Comparison of ENCODE assay signal across 11 cellular contexts in genomic region chr2:30373881-30374302, GRCh38.
DNase-seq lines count a peak whose midpoint lies in the region; ATAC-seq and TF ChIP-seq lines count a peak whose summit lies in the region.
"Had no signal": no experiment of that assay in that cellular context is flagged by ENCODE, and none has a peak within 500 bp of the region (broad histone marks: within the 10 kb centered on the region; RNA-seq: fewer than 3 reads in every experiment).

No MANE protein-coding gene starts in this region.

- TF ChIP-seq POLR2A in tibial nerve (IDR thresholded peaks at IDR 0.05) = no peak

- TF ChIP-seq CTCF in chondrocyte (IDR thresholded peaks at IDR 0.05) = peak; percentile 29
- TF ChIP-seq CTCF in osteoblast (IDR thresholded peaks at IDR 0.05; ENCODE audit: extremely low read depth, low read depth, low read length) = no peak
- no peak for TF ChIP-seq CTCF in GM20000 (IDR thresholded peaks at IDR 0.05; ENCODE audit: extremely low read depth, missing control alignments)
- no peak for TF ChIP-seq CTCF in tibial nerve (IDR thresholded peaks at IDR 0.05)
- no peak for TF ChIP-seq CTCF in mucosa of descending colon (IDR thresholded peaks at IDR 0.05)

- no peak overlapping the region for H2AFZ ChIP-seq in osteoblast (ENCODE audit: low read length)

- TF ChIP-seq EP300 in tibial nerve (IDR thresholded peaks at IDR 0.05) = no peak

- intact Hi-C loops in activated CD4-positive, alpha-beta T cell treated with anti-CD3 and anti-CD28 coated beads for 36 hours (cut with DNase I, micrococcal nuclease) = loop anchor here in 1 of 2 experiments (5.0 kb wide), 1 partner anchor 48 kb away; no protein-coding TSS in a partner anchor
- intact Hi-C loops in mucosa of descending colon (cut with DNase I, micrococcal nuclease) = no loop called here

- DNase-seq in activated CD4-positive, alpha-beta T cell treated with anti-CD3 and anti-CD28 coated beads for 36 hours = peak; percentile 32
- no peak for DNase-seq in activated CD4-positive, alpha-beta T cell treated with anti-CD3 and anti-CD28 coated beads for 1 hour
- DNase-seq in HT1080 (ENCODE audit: low read depth) = peak; percentile 67
- DNase-seq in chondrocyte (ENCODE audit: low spot score) = no peak
- DNase-seq in osteoblast (ENCODE audit: insufficient read length, low spot score, missing footprints) = peak; percentile 93
- no peak for DNase-seq in GM20000 (ENCODE audit: low spot score)
- DNase-seq in tibial nerve (ENCODE audit: low spot score in 2 of 2) = no peak
- DNase-seq in mucosa of descending colon = no peak
- DNase-seq: 8988T, DND-41, dorsolateral prefrontal cortex had no signal

- H3K27me3 ChIP-seq in osteoblast (ENCODE audit: insufficient read depth, low read length) = no peaks in the 10 kb centered on the region
- H3K27me3 ChIP-seq in tibial nerve = no peaks in the 10 kb centered on the region
- H3K27me3 ChIP-seq: dorsolateral prefrontal cortex had no signal

- H3K36me3 Mint-ChIP-seq in activated CD4-positive, alpha-beta T cell treated with anti-CD3 and anti-CD28 coated beads for 36 hours (ENCODE audit: low read depth) = no peaks in the 10 kb centered on the region
- H3K36me3 Mint-ChIP-seq in chondrocyte (ENCODE audit: low read depth) = no peaks in the 10 kb centered on the region

- POLR2A ChIA-PET in activated CD4-positive, alpha-beta T cell treated with anti-CD3 and anti-CD28 coated beads for 36 hours (lab: Charles Lee) = interaction anchor here (0.7 to 0.9 kb wide), 2 partner anchors 49 to 209 kb away, joined by 3 read pairs; no protein-coding TSS in a partner anchor

- no peak overlapping the region for H3K4me2 ChIP-seq in osteoblast (ENCODE audit: insufficient read depth, low read length)

- WGBS in tibial nerve, 2 donors = 69 to 73% methylated on average over 9 of the region's 9 CpGs

- H3K4me3 Mint-ChIP-seq in activated CD4-positive, alpha-beta T cell treated with anti-CD3 and anti-CD28 coated beads for 36 hours = no peak overlapping the region
- no peak overlapping the region for H3K4me3 Mint-ChIP-seq in chondrocyte (ENCODE audit: unreplicated experiment)

- H3K36me3 ChIP-seq in osteoblast (ENCODE audit: insufficient read depth, low read length) (no peaks in the 10 kb centered on the region), tibial nerve (no peaks in the 10 kb centered on the region), mucosa of descending colon (ENCODE audit: low read depth) (no peaks in the 10 kb centered on the region)

- no peaks in the 10 kb centered on the region for H3K9me3 Mint-ChIP-seq in activated CD4-positive, alpha-beta T cell treated with anti-CD3 and anti-CD28 coated beads for 36 hours (ENCODE audit: low read depth)
- no peaks in the 10 kb centered on the region for H3K9me3 Mint-ChIP-seq in chondrocyte (ENCODE audit: low read depth)

- H3K27ac ChIP-seq in osteoblast (ENCODE audit: low read depth, low read length) = peak overlapping the region; percentile 86
- no peak overlapping the region for H3K27ac ChIP-seq in tibial nerve
- H3K27ac ChIP-seq: dorsolateral prefrontal cortex had no signal

- H3K27me3 Mint-ChIP-seq in activated CD4-positive, alpha-beta T cell treated with anti-CD3 and anti-CD28 coated beads for 36 hours = no peaks in the 10 kb centered on the region
- no peaks in the 10 kb centered on the region for H3K27me3 Mint-ChIP-seq in chondrocyte (ENCODE audit: low read depth)

- H3K4me3 ChIP-seq in osteoblast (ENCODE audit: insufficient read depth, low read length) (no peak overlapping the region), tibial nerve (no peak overlapping the region), mucosa of descending colon (no peak overlapping the region)
- H3K4me3 ChIP-seq: dorsolateral prefrontal cortex had no signal

- H3K9me3 ChIP-seq in osteoblast (ENCODE audit: low read depth, low read length) (no peaks in the 10 kb centered on the region), tibial nerve (no peaks in the 10 kb centered on the region), mucosa of descending colon (no peaks in the 10 kb centered on the region)

- peaks cover 39% of the 10 kb centered on the region for H3K4me1 Mint-ChIP-seq in activated CD4-positive, alpha-beta T cell treated with anti-CD3 and anti-CD28 coated beads for 36 hours
- peaks cover 32% of the 10 kb centered on the region for H3K4me1 Mint-ChIP-seq in chondrocyte (ENCODE audit: low read depth)

- no peak for ATAC-seq in activated CD4-positive, alpha-beta T cell treated with anti-CD3 and anti-CD28 coated beads for 36 hours
- no peak for ATAC-seq in mucosa of descending colon

- H4K20me1 ChIP-seq in osteoblast (ENCODE audit: insufficient read depth, low read length) = no peaks in the 10 kb centered on the region

- H3K27ac Mint-ChIP-seq in activated CD4-positive, alpha-beta T cell treated with anti-CD3 and anti-CD28 coated beads for 36 hours = peak overlapping the region; percentile 44
- H3K27ac Mint-ChIP-seq in chondrocyte (ENCODE audit: unreplicated experiment) = peak overlapping the region; percentile 79

- H3K4me1 ChIP-seq in osteoblast (ENCODE audit: insufficient read depth, low read length) = peaks cover 20% of the 10 kb centered on the region
- H3K4me1 ChIP-seq in tibial nerve = peaks cover 0 to 10% (median 0%) of the 10 kb centered on the region in 4 donors
- no peaks in the 10 kb centered on the region for H3K4me1 ChIP-seq in mucosa of descending colon (ENCODE audit: low read depth)

- CTCF ChIA-PET in activated CD4-positive, alpha-beta T cell treated with anti-CD3 and anti-CD28 coated beads for 36 hours (lab: Charles Lee) = interaction anchor here (0.8 to 2.6 kb wide), 5 partner anchors 12 to 211 kb away, joined by 3 to 12 read pairs (median 6); no protein-coding TSS in a partner anchor

- no peaks in the 10 kb centered on the region for H3K79me2 ChIP-seq in osteoblast (ENCODE audit: insufficient read depth, low read length)

Comparison
In these comparisons a context has a peak if more than half of its experiments do, and no peak if none do; other contexts are left out.
1. DNase-seq: peak in activated CD4-positive, alpha-beta T cell treated with anti-CD3 and anti-CD28 coated beads for 36 hours (single experiment), HT1080 (single experiment) and osteoblast (single experiment); none in activated CD4-positive, alpha-beta T cell treated with anti-CD3 and anti-CD28 coated beads for 1 hour (single experiment), chondrocyte (single experiment), GM20000 (single experiment), tibial nerve (0 of 2) and mucosa of descending colon (0 of 3).